13 cellular contexts compared by ENCODE assay signal in genomic region chr19:10987621-10988297, GRCh38. TPM values are rescaled to one million over a fixed set of nuclear protein-coding genes. Genes with fewer than 3 reads are reported as not detected.
A peak's percentile ranks its signal among the peaks of the same experiment; 100 is the strongest.
DNase-seq lines count a peak whose midpoint lies in the region; ATAC-seq and TF ChIP-seq lines count a peak whose summit lies in the region.
"Had no signal": no experiment of that assay in that cellular context is flagged by ENCODE, and none has a peak within 500 bp of the region (broad histone marks: within the 10 kb centered on the region; RNA-seq: fewer than 3 reads in every experiment).

No MANE protein-coding gene starts in this region.

- CTCF ChIA-PET in Calu3 (lab: Charles Lee): no interaction called here

- no peaks in the 10 kb centered on the region for H3K9me3 ChIP-seq in T-helper 17 cell (ENCODE audit: control insufficient read depth, low read length, poor library complexity, severe bottlenecking)

- TF ChIP-seq CTCF in endothelial cell (IDR thresholded peaks at IDR 0.05; ENCODE audit: unreplicated experiment) (no peak), Calu3 (IDR thresholded peaks at IDR 0.05; ENCODE audit: unreplicated experiment) (no peak), type B pancreatic cell (conservative IDR thresholded peaks at IDR 0.05) (no peak)

- no peaks in the 10 kb centered on the region for H3K9me3 Mint-ChIP-seq in stimulated activated naive CD8-positive, alpha-beta T cell treated with anti-CD3 and anti-CD28 coated beads, Interleukin-15, Interleukin-2, amounts not matched to agents 100 ng/mL and 50 ng/mL, for 24 hours
- H3K9me3 Mint-ChIP-seq in endothelial cell (ENCODE audit: unreplicated experiment) (no peaks in the 10 kb centered on the region), Calu3 (ENCODE audit: low read depth, unreplicated experiment) (no peaks in the 10 kb centered on the region), type B pancreatic cell (no peaks in the 10 kb centered on the region)
- H3K9me3 Mint-ChIP-seq: CD4-positive, alpha-beta T cell had no signal

- no TSS peak for BruUV-seq in Calu3 (replicated peaks; lab: Mats Ljungman, UMichigan)

- peaks cover 41% of the 10 kb centered on the region for H3K36me3 Mint-ChIP-seq in stimulated activated naive CD8-positive, alpha-beta T cell treated with anti-CD3 and anti-CD28 coated beads, Interleukin-15, Interleukin-2, amounts not matched to agents 100 ng/mL and 50 ng/mL, for 24 hours (ENCODE audit: low read depth)
- H3K36me3 Mint-ChIP-seq in T-helper 17 cell (ENCODE audit: low read depth): peaks cover 5% of the 10 kb centered on the region
- peaks cover 24% of the 10 kb centered on the region for H3K36me3 Mint-ChIP-seq in endothelial cell (ENCODE audit: low read depth, unreplicated experiment)
- peaks cover 24% of the 10 kb centered on the region for H3K36me3 Mint-ChIP-seq in Calu3 (ENCODE audit: insufficient read depth, unreplicated experiment)
- H3K36me3 Mint-ChIP-seq in type B pancreatic cell: peaks cover 5% of the 10 kb centered on the region

- intact Hi-C loops in Calu3 (cut with micrococcal nuclease; ENCODE audit: unreplicated experiment): no loop called here

- H3K4me1 Mint-ChIP-seq in stimulated activated naive CD8-positive, alpha-beta T cell treated with anti-CD3 and anti-CD28 coated beads, Interleukin-15, Interleukin-2, amounts not matched to agents 100 ng/mL and 50 ng/mL, for 24 hours (ENCODE audit: low read depth): peaks cover 3% of the 10 kb centered on the region
- H3K4me1 Mint-ChIP-seq in T-helper 17 cell: no peaks in the 10 kb centered on the region
- no peaks in the 10 kb centered on the region for H3K4me1 Mint-ChIP-seq in endothelial cell (ENCODE audit: unreplicated experiment)
- H3K4me1 Mint-ChIP-seq in Calu3 (ENCODE audit: low read depth, unreplicated experiment): no peaks in the 10 kb centered on the region
- H3K4me1 Mint-ChIP-seq in type B pancreatic cell (ENCODE audit: unreplicated experiment): no peaks in the 10 kb centered on the region
- H3K4me1 Mint-ChIP-seq: B cell had no signal

- no peaks in the 10 kb centered on the region for H3K27me3 Mint-ChIP-seq in stimulated activated naive CD8-positive, alpha-beta T cell treated with anti-CD3 and anti-CD28 coated beads, Interleukin-15, Interleukin-2, amounts not matched to agents 100 ng/mL and 50 ng/mL, for 24 hours
- no peaks in the 10 kb centered on the region for H3K27me3 Mint-ChIP-seq in T-helper 17 cell
- peaks cover 16% of the 10 kb centered on the region for H3K27me3 Mint-ChIP-seq in endothelial cell (ENCODE audit: unreplicated experiment)
- no peaks in the 10 kb centered on the region for H3K27me3 Mint-ChIP-seq in Calu3 (ENCODE audit: unreplicated experiment)
- H3K27me3 Mint-ChIP-seq in type B pancreatic cell: no peaks in the 10 kb centered on the region
- H3K27me3 Mint-ChIP-seq: B cell; CD4-positive, alpha-beta T cell had no signal

- ATAC-seq in stimulated activated naive CD8-positive, alpha-beta T cell treated with anti-CD3 and anti-CD28 coated beads, Interleukin-15, Interleukin-2, amounts not matched to agents 100 U/mL and 50 U/mL, for 24 hours: no peak
- no peak for ATAC-seq in T-helper 17 cell

- DNase-seq in stimulated activated naive CD8-positive, alpha-beta T cell treated with anti-CD3 and anti-CD28 coated beads, Interleukin-15, Interleukin-2, amounts not matched to agents 100 U/mL and 50 U/mL, for 24 hours: no peak
- DNase-seq in T-helper 17 cell (no peak), endothelial cell (ENCODE audit: low spot score) (no peak), Calu3 (no peak), NCI-H345 treated with DMSO at 0.1 percent for 48 hours (lab: John Stamatoyannopoulos, UW; ENCODE audit: unreplicated experiment) (no peak), type B pancreatic cell (ENCODE audit: extremely low spot score, unreplicated experiment) (no peak)
- DNase-seq: C1 segment of cervical spinal cord; CD4-positive, alpha-beta T cell; DMS79 treated with DMSO at 0.1 percent for 48 hours; EL; HCEC 1CT had no signal

- H3K4me3 Mint-ChIP-seq in stimulated activated naive CD8-positive, alpha-beta T cell treated with anti-CD3 and anti-CD28 coated beads, Interleukin-15, Interleukin-2, amounts not matched to agents 100 ng/mL and 50 ng/mL, for 24 hours: no peak overlapping the region
- H3K4me3 Mint-ChIP-seq in T-helper 17 cell (peak overlapping the region; percentile 36), endothelial cell (ENCODE audit: unreplicated experiment) (peak overlapping the region; percentile 67), Calu3 (ENCODE audit: low read depth, unreplicated experiment) (no peak overlapping the region), type B pancreatic cell (no peak overlapping the region)
- H3K4me3 Mint-ChIP-seq: B cell; CD4-positive, alpha-beta T cell had no signal

- H3K27ac Mint-ChIP-seq in stimulated activated naive CD8-positive, alpha-beta T cell treated with anti-CD3 and anti-CD28 coated beads, Interleukin-15, Interleukin-2, amounts not matched to agents 100 ng/mL and 50 ng/mL, for 24 hours: peak overlapping the region; percentile 49
- no peak overlapping the region for H3K27ac Mint-ChIP-seq in T-helper 17 cell
- H3K27ac Mint-ChIP-seq in endothelial cell (ENCODE audit: unreplicated experiment): no peak overlapping the region
- no peak overlapping the region for H3K27ac Mint-ChIP-seq in Calu3 (ENCODE audit: unreplicated experiment)
- H3K27ac Mint-ChIP-seq in type B pancreatic cell: no peak overlapping the region
- H3K27ac Mint-ChIP-seq: B cell; CD4-positive, alpha-beta T cell had no signal

RNA-seq across cellular contexts. Expression of gene SMARCA4, which starts 26.9 kb away (rescaled TPM):
- total RNA-seq in T-helper 17 cell (10 to 100 TPM; 93.9 to 94.0 TPM), endothelial cell (ENCODE audit: unreplicated experiment) (238 TPM), Calu3 (2022) (104 and 116 TPM in 2 replicates), type B pancreatic cell (ENCODE audit: low replicate concordance) (182 and 244 TPM in 2 replicates)

RNA-seq across cellular contexts. Expression of gene TIMM29, which starts 59.1 kb away (rescaled TPM):
- total RNA-seq in T-helper 17 cell (10 to 100 TPM; 17.1 to 21.0 TPM), endothelial cell (ENCODE audit: unreplicated experiment) (18.3 TPM), Calu3 (2022) (15.3 and 17.8 TPM in 2 replicates), type B pancreatic cell (ENCODE audit: low replicate concordance) (31.8 and 33.7 TPM in 2 replicates)

RNA-seq across cellular contexts. Expression of gene YIPF2, which starts 59.3 kb away (rescaled TPM):
- total RNA-seq in T-helper 17 cell (10 to 100 TPM; 19.5 to 19.8 TPM), endothelial cell (ENCODE audit: unreplicated experiment) (51.4 TPM), Calu3 (2022) (37.8 and 46.0 TPM in 2 replicates), type B pancreatic cell (ENCODE audit: low replicate concordance) (58.5 and 124 TPM in 2 replicates)

Comparison
In these comparisons a context has a peak if more than half of its experiments do, and no peak if none do; other contexts are left out.
1. H3K4me3 Mint-ChIP-seq: peak in T-helper 17 cell (single experiment) and endothelial cell (single experiment); none in stimulated activated naive CD8-positive, alpha-beta T cell treated with anti-CD3 and anti-CD28 coated beads, Interleukin-15, Interleukin-2, amounts not matched to agents 100 ng/mL and 50 ng/mL, for 24 hours (single experiment), Calu3 (single experiment) and type B pancreatic cell (single experiment).